ENCODE assay signal across 1 cellular context in genomic region chr19:53792721-53793433, GRCh38.
TF ChIP-seq lines count a peak whose summit lies in the region.

No MANE protein-coding gene starts in this region.

TF ChIP-seq in HepG2, 621 proteins besides CTCF, POLR2A, EP300 and RAD21 (continued from another document and continues in another):
- TF ChIP-seq ZNF121 (CRISPR knock-in tag; IDR thresholded peaks at IDR 0.05), result peak; percentile 92
- TF ChIP-seq ZBTB40 (IDR thresholded peaks at IDR 0.05), result no peak
- TF ChIP-seq ZBTB40 (CRISPR knock-in tag; IDR thresholded peaks at IDR 0.05), result no peak
- no peak for TF ChIP-seq ATF5 (CRISPR knock-in tag; IDR thresholded peaks at IDR 0.05; ENCODE audit: low read depth)
- peak; percentile 17; the same call in 1 of the 2 replicates for TF ChIP-seq ZNF768 (CRISPR knock-in tag; IDR thresholded peaks at IDR 0.05)
- TF ChIP-seq ZNF317 (CRISPR knock-in tag; IDR thresholded peaks at IDR 0.05), result no peak
- no peak for TF ChIP-seq ZNF710 (CRISPR knock-in tag; IDR thresholded peaks at IDR 0.05; ENCODE audit: borderline replicate concordance)
- TF ChIP-seq ZFP37 (CRISPR knock-in tag; IDR thresholded peaks at IDR 0.05; ENCODE audit: borderline replicate concordance), result 0 out of 2 replicates have a peak, but pooled peaks have one; percentile 31
- no peak for TF ChIP-seq HINFP (CRISPR knock-in tag; IDR thresholded peaks at IDR 0.05; ENCODE audit: low read depth)
- TF ChIP-seq HMGA1 (CRISPR knock-in tag; conservative IDR thresholded peaks at IDR 0.05), result no peak
- 0 out of 2 replicates have a peak, but pooled peaks have one; percentile 48 for TF ChIP-seq ISL2 (CRISPR knock-in tag; IDR thresholded peaks at IDR 0.05)
- TF ChIP-seq ESRRA (CRISPR knock-in tag; IDR thresholded peaks at IDR 0.05; ENCODE audit: low read depth), result no peak
- TF ChIP-seq ZMYM2 (CRISPR knock-in tag; IDR thresholded peaks at IDR 0.05), result 0 out of 2 replicates have a peak, but pooled peaks have one; percentile 66
- no peak for TF ChIP-seq ZNF160 (CRISPR knock-in tag; IDR thresholded peaks at IDR 0.05)
- no peak for TF ChIP-seq ZHX1 (CRISPR knock-in tag; IDR thresholded peaks at IDR 0.05; ENCODE audit: low read depth)
- TF ChIP-seq CEBPB (IDR thresholded peaks at IDR 0.05; ENCODE audit: borderline replicate concordance, low read depth, low read length), result peak; percentile 84; the same call in 1 of the 2 replicates
- TF ChIP-seq HOMEZ (CRISPR knock-in tag; IDR thresholded peaks at IDR 0.05; ENCODE audit: low read depth), result 0 out of 2 replicates have a peak, but pooled peaks have one; percentile 42
- no peak for TF ChIP-seq HNF4G (IDR thresholded peaks at IDR 0.05; ENCODE audit: borderline replicate concordance, low read depth, low read length)
- no peak for TF ChIP-seq HNF4G (CRISPR knock-in tag; IDR thresholded peaks at IDR 0.05; ENCODE audit: borderline replicate concordance, low read depth)
- TF ChIP-seq BCL6 (CRISPR knock-in tag; IDR thresholded peaks at IDR 0.05), result 0 out of 2 replicates have a peak, but pooled peaks have one; percentile 18
- TF ChIP-seq POLR2AphosphoS2 (IDR thresholded peaks at IDR 0.05; ENCODE audit: low read depth, low read length), result no peak
- TF ChIP-seq GPN1 (CRISPR knock-in tag; IDR thresholded peaks at IDR 0.05; ENCODE audit: borderline replicate concordance), result no peak
- TF ChIP-seq GMEB2 (CRISPR knock-in tag; IDR thresholded peaks at IDR 0.05; ENCODE audit: low read depth), result no peak
- 0 out of 2 replicates have a peak, but pooled peaks have one; percentile 16 for TF ChIP-seq RARA (CRISPR knock-in tag; IDR thresholded peaks at IDR 0.05)
- TF ChIP-seq HNRNPL (IDR thresholded peaks at IDR 0.05; ENCODE audit: low read depth, low read length), result no peak
- 0 out of 2 replicates have a peak, but pooled peaks have one; percentile 49 for TF ChIP-seq ELF3 (CRISPR knock-in tag; IDR thresholded peaks at IDR 0.05)
- no peak for TF ChIP-seq ZNF792 (CRISPR knock-in tag; IDR thresholded peaks at IDR 0.05)
- TF ChIP-seq GTF2F1 (IDR thresholded peaks at IDR 0.05; ENCODE audit: low read length), result no peak
- no peak for TF ChIP-seq BRCA1 (CRISPR knock-in tag; IDR thresholded peaks at IDR 0.05)
- TF ChIP-seq ZNF674 (CRISPR knock-in tag; IDR thresholded peaks at IDR 0.05; ENCODE audit: low read depth), result no peak
- no peak for TF ChIP-seq ZKSCAN1 (IDR thresholded peaks at IDR 0.05; ENCODE audit: low read length)
- TF ChIP-seq ZNF83 (CRISPR knock-in tag; IDR thresholded peaks at IDR 0.05; ENCODE audit: borderline replicate concordance), result no peak
- TF ChIP-seq U2AF1 (optimal IDR thresholded peaks at IDR 0.05; ENCODE audit: low read depth, low read length), result no peak
- no peak for TF ChIP-seq NRL (CRISPR knock-in tag; IDR thresholded peaks at IDR 0.05; ENCODE audit: borderline replicate concordance)
- TF ChIP-seq ZNF841 (CRISPR knock-in tag; IDR thresholded peaks at IDR 0.05; ENCODE audit: borderline replicate concordance), result no peak
- peak; percentile 56 for TF ChIP-seq ZFP91 (CRISPR knock-in tag; IDR thresholded peaks at IDR 0.05; ENCODE audit: borderline replicate concordance)
